Comparison of ENCODE assay signal across 8 cellular contexts in the genomic region with DNA sequence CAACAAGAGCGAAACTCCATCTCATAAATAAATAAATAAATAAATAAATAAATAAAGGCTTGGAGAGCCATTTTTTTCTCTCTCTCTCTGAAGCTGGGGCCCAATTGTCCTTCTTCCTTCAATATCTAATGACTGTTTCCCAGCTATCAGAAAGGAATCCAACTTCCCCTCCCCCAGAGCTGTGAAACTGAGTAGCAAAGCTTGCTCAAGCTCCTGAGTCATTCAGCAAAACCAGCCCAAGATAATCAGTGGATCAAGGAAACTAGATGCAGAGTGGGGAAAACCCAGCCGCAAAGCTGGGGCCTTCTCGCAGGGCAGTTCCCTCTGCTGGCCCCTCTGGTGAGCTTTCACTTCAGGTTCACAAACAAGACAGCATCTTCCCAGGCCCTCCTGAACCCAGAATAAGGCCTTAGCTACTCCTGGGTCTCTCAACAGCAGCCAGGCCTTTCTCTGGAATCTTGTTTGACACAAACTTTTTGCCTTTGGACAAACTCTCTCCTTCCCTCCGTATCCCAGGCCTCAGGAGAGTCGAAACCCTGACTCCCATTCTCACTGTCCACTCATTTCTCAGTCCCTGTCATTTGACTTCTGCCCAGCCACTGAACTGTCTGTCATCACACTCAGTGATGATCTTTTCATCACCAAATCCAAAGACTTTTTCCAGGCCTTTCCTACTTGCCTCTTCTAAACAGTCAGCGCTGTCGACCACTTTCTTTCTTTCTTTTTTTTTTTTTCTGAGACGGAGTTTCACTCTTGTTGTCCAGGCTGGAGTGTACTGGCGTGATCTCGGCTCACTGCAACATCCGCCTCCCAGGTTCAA. TPM values are rescaled to one million over a fixed set of nuclear protein-coding genes. Genes with fewer than 3 reads are reported as not detected.
DNase-seq lines count a peak whose midpoint lies in the region; ATAC-seq and TF ChIP-seq lines count a peak whose summit lies in the region.

No MANE protein-coding gene starts in this region.

- TF ChIP-seq EP300 in gastroesophageal sphincter (IDR thresholded peaks at IDR 0.05) (no peak), upper lobe of left lung (IDR thresholded peaks at IDR 0.05) (peak in 2 of 4 donors; percentile 63 to 84)

- peak; percentile 58 for ATAC-seq in GM18505 (IDR thresholded peaks at IDR 0.05; ENCODE audit: unreplicated experiment)
- peak; percentile 79 for ATAC-seq in HG02973 (IDR thresholded peaks at IDR 0.05; ENCODE audit: unreplicated experiment)
- peak; percentile 77 for ATAC-seq in gastroesophageal sphincter
- peak; percentile 90 to 93 for ATAC-seq in upper lobe of left lung (ENCODE audit: low FRiP score in 2 of 2)

- peaks cover 16 to 47% (median 22%) of the 10 kb centered on the region in 3 donors for H3K4me1 ChIP-seq in gastroesophageal sphincter
- H3K4me1 ChIP-seq in parathyroid adenoma = peaks cover 4% of the 10 kb centered on the region
- H3K4me1 ChIP-seq in upper lobe of left lung = peaks cover 30 to 54% (median 42%) of the 10 kb centered on the region in 4 donors

- peak overlapping the region; percentile 12 for H3K4me2 ChIP-seq in parathyroid adenoma (ENCODE audit: low read length)

- peak; percentile 58 for TF ChIP-seq POLR2A in GM18505 (IDR thresholded peaks at IDR 0.05; ENCODE audit: borderline replicate concordance, extremely low read depth, insufficient read depth, insufficient read length)
- TF ChIP-seq POLR2A in gastroesophageal sphincter (IDR thresholded peaks at IDR 0.05) = peak in 1 of 2 donors; percentile 19
- TF ChIP-seq POLR2A in upper lobe of left lung (IDR thresholded peaks at IDR 0.05) = peak in 1 of 4 donors; percentile 57

- H3K4me3 ChIP-seq in gastroesophageal sphincter (no peak overlapping the region), parathyroid adenoma (ENCODE audit: low read depth, low read length) (no peak overlapping the region), upper lobe of left lung (no peak overlapping the region)

- H3K9ac ChIP-seq in parathyroid adenoma = no peak overlapping the region

- H3K79me2 ChIP-seq in parathyroid adenoma = no peaks in the 10 kb centered on the region

- H2AFZ ChIP-seq in parathyroid adenoma = peak overlapping the region; percentile 59

- no peaks in the 10 kb centered on the region for H3K27me3 ChIP-seq in gastroesophageal sphincter
- H3K27me3 ChIP-seq in parathyroid adenoma (ENCODE audit: control insufficient read depth, insufficient read depth, low read length) = no peaks in the 10 kb centered on the region
- H3K27me3 ChIP-seq in upper lobe of left lung = no peaks in the 10 kb centered on the region

- H3K9me3 ChIP-seq in gastroesophageal sphincter (no peaks in the 10 kb centered on the region), parathyroid adenoma (ENCODE audit: control insufficient read depth, low read length) (no peaks in the 10 kb centered on the region), upper lobe of left lung (no peaks in the 10 kb centered on the region)

- WGBS in gastroesophageal sphincter (ENCODE audit: low coverage in 1 of 2), 2 donors = 42 to 53% methylated on average over 8 to 9 of the region's 11 CpGs
- 38 to 50% methylated on average over 11 of the region's 11 CpGs for WGBS in upper lobe of left lung, 2 donors

- DNase-seq in RPMI8226 (peak; percentile 82), upper lobe of left lung (peak in 1 of 2 donors; percentile 96), SHP77 (lab: John Stamatoyannopoulos, UW) (no peak)
- DNase-seq in activated T-helper 9 cell treated with anti-CD3 and anti-CD28 coated beads, Interleukin-2, amount 50 U/mL, for 16 hours (ENCODE audit: low read depth) = peak; percentile 74

- H3K27ac ChIP-seq in gastroesophageal sphincter (peak overlapping the region; percentile 79 to 91 (median 87)), parathyroid adenoma (peak overlapping the region; percentile 58), upper lobe of left lung (peak overlapping the region; percentile 88 to 93 (median 90))

- no peaks in the 10 kb centered on the region for H3K36me3 ChIP-seq in gastroesophageal sphincter
- no peaks in the 10 kb centered on the region for H3K36me3 ChIP-seq in parathyroid adenoma (ENCODE audit: control insufficient read depth, insufficient read depth, low read length)
- no peaks in the 10 kb centered on the region for H3K36me3 ChIP-seq in upper lobe of left lung

- TF ChIP-seq CTCF in gastroesophageal sphincter (IDR thresholded peaks at IDR 0.05) (peak in 3 of 4 experiments; percentile 21 to 41 (median 30)), parathyroid adenoma (IDR thresholded peaks at IDR 0.05) (no peak), upper lobe of left lung (IDR thresholded peaks at IDR 0.05) (peak in 4 of 6 experiments; percentile 30 to 56 (median 46))

RNA-seq across cellular contexts. Expression of a gene that starts 18.0 kb away (rescaled TPM):
- total RNA-seq in gastroesophageal sphincter (100 to 1,000 TPM; 203 to 273 (median 250) TPM), upper lobe of left lung (100 to 1,000 TPM in 4 of 6 donors, 10 to 100 TPM in 2; 71.6 to 279 (median 148) TPM)

RNA-seq across cellular contexts. Expression of a gene that starts 57.5 kb away (rescaled TPM):
- total RNA-seq in gastroesophageal sphincter (10 to 100 TPM; 59.1 to 89.3 (median 64.8) TPM), upper lobe of left lung (100 to 1,000 TPM in 1 of 6 donors, 10 to 100 TPM in 5; 52.4 to 101 (median 91.9) TPM)

Comparison
In these comparisons a context has a peak if more than half of its experiments do, and no peak if none do; other contexts are left out.
1. DNase-seq: peak in RPMI8226 (single experiment) and activated T-helper 9 cell treated with anti-CD3 and anti-CD28 coated beads, Interleukin-2, amount 50 U/mL, for 16 hours (single experiment); none in SHP77 (0 of 2).
2. Peak in every context shown above with its lines, with median percentiles within 50 percentile points of each other: ATAC-seq and H3K27ac ChIP-seq.